In genomic region chr4:165723051-165723805, GRCh38 we compare ENCODE assay signal across 20 cellular contexts.
"Had no signal": no experiment of that assay in that cellular context is flagged by ENCODE, and none has a peak within 500 bp of the region (broad histone marks: within the 10 kb centered on the region; RNA-seq: fewer than 3 reads in every experiment).

No MANE protein-coding gene starts in this region.

- H3K4me1 ChIP-seq: colonic mucosa, esophagus squamous epithelium, parathyroid adenoma had no signal

- H2AFZ ChIP-seq: hepatocyte, parathyroid adenoma had no signal

- H3K27ac Mint-ChIP-seq: natural killer cell; stimulated activated memory B cell treated with anti-CD40 and anti-IgM and Interleukin-4, amounts not matched to agents 10 μg/mL and 1 μg/mL and 100 μg/mL, for 72 hours had no signal

- H3K4me3 ChIP-seq: colonic mucosa, esophagus squamous epithelium, gastroesophageal sphincter, hepatocyte had no signal

- H3K4me2 ChIP-seq: hepatocyte had no signal

- H3K36me3 Mint-ChIP-seq: stimulated activated memory B cell treated with anti-CD40 and anti-IgM and Interleukin-4, amounts not matched to agents 10 μg/mL and 1 μg/mL and 100 μg/mL, for 72 hours had no signal

- FAIRE-seq: keratinocyte, urothelium cell line had no signal

- H3K4me3 Mint-ChIP-seq: natural killer cell; stimulated activated memory B cell treated with anti-CD40 and anti-IgM and Interleukin-4, amounts not matched to agents 10 μg/mL and 1 μg/mL and 100 μg/mL, for 72 hours had no signal

- DNase-seq: activated CD4-positive, alpha-beta T cell treated with anti-CD3 and anti-CD28 coated beads, Interleukin-2, amount 50 U/mL, for 1 hour; activated CD8-positive, alpha-beta memory T cell treated with anti-CD3 and anti-CD28 coated beads for 24 hours; activated naive CD4-positive, alpha-beta T cell; aorta; central memory CD4-positive, alpha-beta T cell; colonic mucosa; esophagus squamous epithelium; left ventricle myocardium superior; mesendoderm; natural killer cell; stimulated activated CD4-positive, alpha-beta T cell treated with anti-CD3 and anti-CD28 coated beads, Interleukin-2, amount 100 ng/mL, for 48 hours; SW 1271 had no signal

- H3K9me3 Mint-ChIP-seq: stimulated activated memory B cell treated with anti-CD40 and anti-IgM and Interleukin-4, amounts not matched to agents 10 μg/mL and 1 μg/mL and 100 μg/mL, for 72 hours had no signal

- H3K9ac ChIP-seq: parathyroid adenoma had no signal

- H3K27me3 Mint-ChIP-seq: stimulated activated memory B cell treated with anti-CD40 and anti-IgM and Interleukin-4, amounts not matched to agents 10 μg/mL and 1 μg/mL and 100 μg/mL, for 72 hours had no signal

- ATAC-seq: activated CD4-positive, CD25-positive, alpha-beta regulatory T cell treated with anti-CD3 and anti-CD28 coated beads, Interleukin-2, amount 50 U/mL, for 24 hours; gastroesophageal sphincter; left ventricle myocardium superior; natural killer cell; stimulated activated memory B cell treated with anti-CD40 and anti-IgM and Interleukin-4, amounts not matched to agents 10 μg/mL and 1 μg/mL and 100 μg/mL, for 72 hours had no signal

- H3K27me3 ChIP-seq: colonic mucosa, esophagus squamous epithelium, gastroesophageal sphincter, hepatocyte, neutrophil had no signal

- H3K27ac ChIP-seq: colonic mucosa, esophagus squamous epithelium, gastroesophageal sphincter, hepatocyte, neutrophil, parathyroid adenoma had no signal

- H3K36me3 ChIP-seq: colonic mucosa, esophagus squamous epithelium, gastroesophageal sphincter, neutrophil had no signal

- H3K79me2 ChIP-seq: hepatocyte, parathyroid adenoma had no signal

- H3K9me3 ChIP-seq: colonic mucosa, esophagus squamous epithelium, gastroesophageal sphincter, neutrophil had no signal

- H3K4me1 Mint-ChIP-seq: natural killer cell; stimulated activated memory B cell treated with anti-CD40 and anti-IgM and Interleukin-4, amounts not matched to agents 10 μg/mL and 1 μg/mL and 100 μg/mL, for 72 hours had no signal
